In genomic region chr2:152580722-152581121, GRCh38 we compare ENCODE assay signal across 2 cellular contexts.
TF ChIP-seq lines count a peak whose summit lies in the region.

No MANE protein-coding gene starts in this region.

TF ChIP-seq in HepG2, 621 proteins besides CTCF, POLR2A, EP300 and RAD21:
- TF ChIP-seq MAFK (conservative IDR thresholded peaks at IDR 0.05 in 1 of 2, IDR thresholded peaks at IDR 0.05 in 1 of 2; ENCODE audit: low read length in 2 of 2), result peak; percentile 94 to 96
- no peak for TF ChIP-seq ZEB1 (IDR thresholded peaks at IDR 0.05; ENCODE audit: insufficient replicate concordance, low read depth)
- 0 out of 2 replicates have a peak, but pooled peaks have one; percentile 31 for TF ChIP-seq NFE2L2 (IDR thresholded peaks at IDR 0.05; ENCODE audit: low read length)
- peak; percentile 95 for TF ChIP-seq MAFF (IDR thresholded peaks at IDR 0.05; ENCODE audit: low read depth, low read length)

TF ChIP-seq in H1, 55 proteins besides CTCF, POLR2A, EP300 and RAD21:
- peak; percentile 67 for TF ChIP-seq MAFK (IDR thresholded peaks at IDR 0.05; ENCODE audit: low read depth, low read length)
- no peak for TF ChIP-seq CHD2 (IDR thresholded peaks at IDR 0.05; ENCODE audit: low read length)
- no peak for TF ChIP-seq CREB1 (IDR thresholded peaks at IDR 0.05)
